9 cellular contexts compared by ENCODE assay signal in genomic region chr9:113187935-113188595, GRCh38. TPM values are rescaled to one million over a fixed set of nuclear protein-coding genes. Genes with fewer than 3 reads are reported as not detected.
DNase-seq lines count a peak whose midpoint lies in the region; ATAC-seq and TF ChIP-seq lines count a peak whose summit lies in the region.
"Had no signal": no experiment of that assay in that cellular context is flagged by ENCODE, and none has a peak within 500 bp of the region (broad histone marks: within the 10 kb centered on the region; RNA-seq: fewer than 3 reads in every experiment).

No MANE protein-coding gene starts in this region.

- H3K36me3 Mint-ChIP-seq in effector memory CD8-positive, alpha-beta T cell (ENCODE audit: insufficient read depth): peaks cover 69% of the 10 kb centered on the region
- peaks cover 9% of the 10 kb centered on the region for H3K36me3 Mint-ChIP-seq in progenitor cell of endocrine pancreas (ENCODE audit: insufficient read depth)

- H3K27ac Mint-ChIP-seq in effector memory CD8-positive, alpha-beta T cell: peak overlapping the region in 1 of 2 donors; percentile 8
- H3K27ac Mint-ChIP-seq in progenitor cell of endocrine pancreas: no peak overlapping the region

- peak; percentile 44 for ATAC-seq in effector memory CD8-positive, alpha-beta T cell (replicated peaks)
- ATAC-seq in HG02798 (IDR thresholded peaks at IDR 0.05; ENCODE audit: poor library complexity, unreplicated experiment): no peak
- no peak for ATAC-seq in GM21786 (IDR thresholded peaks at IDR 0.05; ENCODE audit: unreplicated experiment)

- DNase-seq in AG04450 (ENCODE audit: low read depth, low spot score) (peak; percentile 76), MV-4-11 (lab: John Stamatoyannopoulos, UW) (peak; percentile 94), cortex of kidney (lab: John Stamatoyannopoulos, UW) (no peak), progenitor cell of endocrine pancreas (ENCODE audit: low spot score, unreplicated experiment) (no peak)
- DNase-seq in effector memory CD8-positive, alpha-beta T cell: no peak
- DNase-seq: NCI-H1694 had no signal

- peak overlapping the region; percentile 89 for H3K27ac ChIP-seq in AG04450 (ENCODE audit: low read depth, low read length)

- peaks cover 30% of the 10 kb centered on the region for H3K4me1 ChIP-seq in mononuclear cell (ENCODE audit: insufficient read depth, low read length)

- H3K4me3 ChIP-seq in AG04450 (ENCODE audit: low read depth, low read length) (no peak overlapping the region), mononuclear cell (ENCODE audit: low read length) (peak overlapping the region; percentile 18)

- POLR2A ChIA-PET in AG04450 (lab: Yijun Ruan, JAX): interaction anchor here (2.2 kb wide), 1 partner anchor 33 kb away, joined by 11 read pairs; the partner anchor contains the start of genes FKBP15 and SLC31A1

- no peak overlapping the region for H3K4me3 Mint-ChIP-seq in effector memory CD8-positive, alpha-beta T cell
- no peak overlapping the region for H3K4me3 Mint-ChIP-seq in progenitor cell of endocrine pancreas (ENCODE audit: low read depth)

- H3K9me3 ChIP-seq in AG04450 (ENCODE audit: control insufficient read depth, insufficient read depth, low read length) (no peaks in the 10 kb centered on the region), mononuclear cell (ENCODE audit: low read depth, low read length) (no peaks in the 10 kb centered on the region)

- H3K27me3 Mint-ChIP-seq in effector memory CD8-positive, alpha-beta T cell: no peaks in the 10 kb centered on the region
- no peaks in the 10 kb centered on the region for H3K27me3 Mint-ChIP-seq in progenitor cell of endocrine pancreas

- CTCF ChIA-PET in AG04450 (lab: Charles Lee): interaction anchor here (0.5 to 1.1 kb wide), 2 partner anchors 18 to 86 kb away, joined by 3 read pairs; no protein-coding TSS in a partner anchor

- TF ChIP-seq CTCF in AG04450 (IDR thresholded peaks at IDR 0.05; ENCODE audit: low read depth, low read length) (no peak), progenitor cell of endocrine pancreas (IDR thresholded peaks at IDR 0.05; ENCODE audit: unreplicated experiment) (no peak)

- H3K4me1 Mint-ChIP-seq in effector memory CD8-positive, alpha-beta T cell (ENCODE audit: low read depth in 2 of 2): no peaks in the 10 kb centered on the region
- no peaks in the 10 kb centered on the region for H3K4me1 Mint-ChIP-seq in progenitor cell of endocrine pancreas (ENCODE audit: low read depth)

- no peaks in the 10 kb centered on the region for H3K9me3 Mint-ChIP-seq in effector memory CD8-positive, alpha-beta T cell
- H3K9me3 Mint-ChIP-seq in progenitor cell of endocrine pancreas (ENCODE audit: low read depth): no peaks in the 10 kb centered on the region

- H3K27me3 ChIP-seq in AG04450 (ENCODE audit: control insufficient read depth, insufficient read depth, low read length): no peaks in the 10 kb centered on the region
- no peaks in the 10 kb centered on the region for H3K27me3 ChIP-seq in mononuclear cell (ENCODE audit: insufficient read depth, low read length)

RNA-seq across cellular contexts. Expression of gene FKBP15, which starts 33.0 kb away (rescaled TPM):
- polyA plus RNA-seq in AG04450 (2011; rRNA removed): 27.8 and 28.5 TPM in 2 replicates
- 54.3 and 65.7 TPM in 2 replicates for polyA minus RNA-seq in AG04450 (2011; rRNA and poly(A)+ RNA removed)
- 15.4 TPM for total RNA-seq in mononuclear cell
- 26.9 and 29.3 TPM in 2 replicates for total RNA-seq in progenitor cell of endocrine pancreas

RNA-seq across cellular contexts. Expression of gene SLC31A1, which starts 33.3 kb away (rescaled TPM):
- 34.6 and 38.4 TPM in 2 replicates for polyA plus RNA-seq in AG04450 (2011; rRNA removed)
- 25.3 and 30.5 TPM in 2 replicates for polyA minus RNA-seq in AG04450 (2011; rRNA and poly(A)+ RNA removed)
- 8.0 TPM for total RNA-seq in mononuclear cell
- total RNA-seq in progenitor cell of endocrine pancreas: 28.2 and 28.5 TPM in 2 replicates

RNA-seq across cellular contexts. Expression of gene SLC31A2, which starts 37.3 kb away (rescaled TPM):
- polyA plus RNA-seq in AG04450 (2011; rRNA removed): 6.6 and 6.7 TPM in 2 replicates
- 5.0 and 5.3 TPM in 2 replicates for polyA minus RNA-seq in AG04450 (2011; rRNA and poly(A)+ RNA removed)
- total RNA-seq in mononuclear cell: 38.8 TPM
- total RNA-seq in progenitor cell of endocrine pancreas: 3.0 and 3.3 TPM in 2 replicates

Comparison
In these comparisons a context has a peak if more than half of its experiments do, and no peak if none do; other contexts are left out.
1. DNase-seq: peak in AG04450 (single experiment) and MV-4-11 (single experiment); none in effector memory CD8-positive, alpha-beta T cell (0 of 3), cortex of kidney (single experiment) and progenitor cell of endocrine pancreas (single experiment).